Comparison of ENCODE assay signal across 9 cellular contexts in genomic region chr17:41664587-41665565, GRCh38. TPM values are rescaled to one million over a fixed set of nuclear protein-coding genes. Genes with fewer than 3 reads are reported as not detected.
A peak's percentile ranks its signal among the peaks of the same experiment; 100 is the strongest.
DNase-seq lines count a peak whose midpoint lies in the region; ATAC-seq and TF ChIP-seq lines count a peak whose summit lies in the region.
"Had no signal": no experiment of that assay in that cellular context is flagged by ENCODE, and none has a peak within 500 bp of the region (broad histone marks: within the 10 kb centered on the region; RNA-seq: fewer than 3 reads in every experiment).

No MANE protein-coding gene starts in this region.

- CTCF ChIA-PET in RWPE1 (lab: Yijun Ruan, JAX): interaction anchor here (0.6 to 8.2 kb wide), 23 partner anchors 9 to 814 kb away, joined by 3 to 321 read pairs (median 4); partner anchors contain the start of genes EIF1, KRT17 and KRTAP4-5

- no peak for TF ChIP-seq POLR2A in prostate gland (IDR thresholded peaks at IDR 0.05)

- H3K36me3 ChIP-seq in esophagus (ENCODE audit: control insufficient read depth in 2 of 2, insufficient read depth in 2 of 2, low read length in 1 of 2) (no peaks in the 10 kb centered on the region), prostate gland (no peaks in the 10 kb centered on the region)

- H3K9me3 ChIP-seq in esophagus (ENCODE audit: control insufficient read depth in 2 of 2, insufficient read depth in 1 of 2, low read depth in 1 of 2, low read length in 1 of 2): no peaks in the 10 kb centered on the region
- H3K9me3 ChIP-seq in prostate gland: no peaks in the 10 kb centered on the region

- POLR2A ChIA-PET in RWPE1 (lab: Yijun Ruan, JAX; ENCODE audit: low non-redundant PET): interaction anchor here (0.5 to 0.7 kb wide), 4 partner anchors 116 to 835 kb away, joined by 3 to 5 read pairs (median 4); no protein-coding TSS in a partner anchor

- 44 to 45% methylated on average over 14 to 15 of the region's 15 CpGs for WGBS in esophagus, 2 donors
- WGBS in prostate gland: 49% methylated on average over 15 of the region's 15 CpGs

- TF ChIP-seq CTCF in RWPE1 (conservative IDR thresholded peaks at IDR 0.05; ENCODE audit: low read depth) (no peak), prostate gland (IDR thresholded peaks at IDR 0.05) (no peak)

- H3K4me1 ChIP-seq in esophagus (ENCODE audit: control insufficient read depth in 2 of 2, insufficient read depth in 2 of 2, low read length in 1 of 2): peaks cover 3 to 26% of the 10 kb centered on the region in 2 donors
- H3K4me1 ChIP-seq in prostate gland (replicated peaks): peaks cover 7% of the 10 kb centered on the region

- no peaks in the 10 kb centered on the region for H3K27me3 ChIP-seq in esophagus (ENCODE audit: control insufficient read depth in 1 of 2, insufficient read depth in 2 of 2, low read length in 2 of 2)
- no peaks in the 10 kb centered on the region for H3K27me3 ChIP-seq in prostate gland (replicated peaks; ENCODE audit: insufficient read depth)

- H3K4me3 ChIP-seq in esophagus (ENCODE audit: low read depth in 1 of 2, low read length in 2 of 2) (peak overlapping the region; percentile 56 to 61), prostate gland (peak overlapping the region; percentile 28 to 31)

- intact Hi-C loops in prostate gland (cut with DNase I): loop anchor here (2.0 to 10.0 kb wide), 3 partner anchors 113 to 1050 kb away; no protein-coding TSS in a partner anchor

- DNase-seq in D341Med (ENCODE audit: low spot score): peak; percentile 30
- DNase-seq in RWPE1 (ENCODE audit: low spot score): no peak
- DNase-seq in prostate gland (ENCODE audit: low spot score): no peak
- no peak for DNase-seq in NCI-H187 treated with DMSO at 0.1 percent for 48 hours (lab: John Stamatoyannopoulos, UW)
- no peak for DNase-seq in pons (ENCODE audit: low spot score)

- H3K27ac ChIP-seq in RWPE1 (peak overlapping the region; percentile 100), esophagus (ENCODE audit: low read depth in 2 of 2, low read length in 1 of 2) (peak overlapping the region; percentile 90 to 97), prostate gland (peak overlapping the region; percentile 78 to 81)

- ATAC-seq in HG02759 (IDR thresholded peaks at IDR 0.05; ENCODE audit: unreplicated experiment): no peak
- no peak for ATAC-seq in HG03565 (IDR thresholded peaks at IDR 0.05; ENCODE audit: unreplicated experiment)

RNA-seq across cellular contexts. Expression of gene EIF1, which starts 23.8 kb away (rescaled TPM):
- 100 to 1,000 TPM; 342 to 553 TPM for polyA plus RNA-seq in esophagus
- total RNA-seq in prostate gland: 100 to 1,000 TPM; 136 to 320 TPM

RNA-seq across cellular contexts. Expression of gene KRT17, which starts 40.5 kb away (rescaled TPM):
- polyA plus RNA-seq in esophagus: 100 to 1,000 TPM in 1 of 2 donors, 10 to 100 TPM in 1; 92.9 to 191 TPM
- total RNA-seq in prostate gland: 100 to 1,000 TPM; 201 to 360 TPM
- total RNA-seq: SK-MEL-5 had no signal

RNA-seq across cellular contexts. Expression of gene GAST, which starts 47.3 kb away (rescaled TPM):
- polyA plus RNA-seq in esophagus: not detected
- total RNA-seq in prostate gland: not detected
- total RNA-seq: SK-MEL-5 had no signal

RNA-seq across cellular contexts. Expression of gene KRT16, which starts 52.3 kb away (rescaled TPM):
- 100 to 1,000 TPM; 413 to 534 TPM for polyA plus RNA-seq in esophagus
- total RNA-seq in prostate gland: 1 to 10 TPM; 4.0 to 6.7 TPM
- total RNA-seq: SK-MEL-5 had no signal
